ENCODE assay signal across 1 cellular context in the genomic region with DNA sequence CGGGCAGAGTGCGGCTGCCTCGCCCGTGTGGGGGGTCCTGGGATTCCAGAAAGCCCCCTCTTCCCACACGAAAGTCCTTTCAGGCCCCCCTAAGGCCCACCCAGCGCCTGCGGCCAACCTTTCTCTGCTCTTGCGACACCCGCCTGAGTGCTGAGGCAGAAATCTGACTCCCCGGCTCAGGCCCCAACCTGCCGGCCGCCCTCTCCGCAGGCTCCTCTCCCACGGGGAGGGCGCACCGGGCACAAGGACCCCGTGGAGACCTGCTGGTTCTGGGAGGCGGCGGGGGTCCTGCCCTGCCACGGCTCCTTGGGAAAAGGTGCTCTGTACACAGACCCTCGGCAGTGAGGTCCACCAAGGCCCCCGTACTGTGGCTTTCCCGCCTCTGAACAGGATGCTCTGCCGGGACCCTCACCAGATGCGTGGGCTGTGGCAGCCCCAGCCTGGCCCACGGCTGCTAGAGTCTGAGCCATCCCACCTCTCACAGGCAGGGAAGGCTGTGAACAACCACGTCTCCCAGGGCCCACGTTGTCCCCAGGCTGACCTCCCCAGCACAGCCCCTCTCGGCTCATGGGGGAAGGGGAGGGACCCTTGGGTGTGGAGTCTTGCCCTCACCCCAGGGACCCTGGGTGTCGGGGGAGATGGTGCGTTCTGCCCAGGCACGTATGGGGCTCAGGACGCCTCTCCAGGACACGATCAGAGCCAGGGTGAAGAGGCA.
TF ChIP-seq lines count a peak whose summit lies in the region.

No MANE protein-coding gene starts in this region.

TF ChIP-seq in IMR-90, 13 proteins besides CTCF, POLR2A, EP300 and RAD21:
- TF ChIP-seq MAZ (IDR thresholded peaks at IDR 0.05; ENCODE audit: borderline replicate concordance, low read depth, low read length) (no peak), MXI1 (IDR thresholded peaks at IDR 0.05; ENCODE audit: borderline replicate concordance, low read depth, low read length) (no peak), CEBPB (IDR thresholded peaks at IDR 0.05; ENCODE audit: low read depth, low read length) (peak; percentile 68)
- TF ChIP-seq, protein P1, sequence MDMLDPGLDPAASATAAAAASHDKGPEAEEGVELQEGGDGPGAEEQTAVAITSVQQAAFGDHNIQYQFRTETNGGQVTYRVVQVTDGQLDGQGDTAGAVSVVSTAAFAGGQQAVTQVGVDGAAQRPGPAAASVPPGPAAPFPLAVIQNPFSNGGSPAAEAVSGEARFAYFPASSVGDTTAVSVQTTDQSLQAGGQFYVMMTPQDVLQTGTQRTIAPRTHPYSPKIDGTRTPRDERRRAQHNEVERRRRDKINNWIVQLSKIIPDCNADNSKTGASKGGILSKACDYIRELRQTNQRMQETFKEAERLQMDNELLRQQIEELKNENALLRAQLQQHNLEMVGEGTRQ (IDR thresholded peaks at IDR 0.05; ENCODE audit: low read depth, low read length), result no peak
